8 cellular contexts compared by ENCODE assay signal in genomic region chr6:30814137-30815084, GRCh38.
A peak's percentile ranks its signal among the peaks of the same experiment; 100 is the strongest.
DNase-seq lines count a peak whose midpoint lies in the region; ATAC-seq, FAIRE-seq and TF ChIP-seq lines count a peak whose summit lies in the region.

No MANE protein-coding gene starts in this region.

- H4K5ac ChIP-seq in H1 (ENCODE audit: insufficient read length, low read depth, low read length): no peak overlapping the region

- H3K79me2 ChIP-seq in H1 (ENCODE audit: control insufficient read depth in 1 of 2, insufficient read depth in 2 of 2, low read length in 2 of 2): no peaks in the 10 kb centered on the region
- no peaks in the 10 kb centered on the region for H3K79me2 ChIP-seq in smooth muscle cell (ENCODE audit: low read depth)

- no peak overlapping the region for H3K56ac ChIP-seq in H1 (replicated peaks; ENCODE audit: insufficient read length, low read depth, low read length)

- CTCF ChIA-PET in H1 (lab: Charles Lee; ENCODE audit: partially characterized antibody): interaction anchor here (0.7 to 7.3 kb wide), 6 partner anchors 10 to 272 kb away, joined by 3 to 53 read pairs (median 4); no protein-coding TSS in a partner anchor

- no peak overlapping the region for H3K4ac ChIP-seq in H1 (replicated peaks; ENCODE audit: insufficient read length, low read depth, low read length)

- DNase-seq in HT-29 (ENCODE audit: low spot score): peak; percentile 77
- DNase-seq in H1 (ENCODE audit: low read depth in 1 of 2, low spot score in 2 of 2): no peak
- DNase-seq in smooth muscle cell (lab: John Stamatoyannopoulos, UW; ENCODE audit: unreplicated experiment): no peak
- DNase-seq in NCI-H2171 treated with DMSO at 0.1 percent for 48 hours (lab: John Stamatoyannopoulos, UW): no peak
- no peak for DNase-seq in HUDEP-2 (lab: John Stamatoyannopoulos, UW; ENCODE audit: unreplicated experiment in 76 of 76)

- H3K14ac ChIP-seq in H1 (ENCODE audit: insufficient read length): no peak overlapping the region

- H2BK5ac ChIP-seq in H1 (ENCODE audit: low read depth, low read length): no peak overlapping the region

- TF ChIP-seq CTCF in H1 (IDR thresholded peaks at IDR 0.05; ENCODE audit: control extremely low read depth in 1 of 3, insufficient read depth in 1 of 3, low read depth in 1 of 3, low read length in 3 of 3): no peak
- no peak for TF ChIP-seq CTCF in smooth muscle cell (IDR thresholded peaks at IDR 0.05; ENCODE audit: borderline replicate concordance, insufficient read depth, poor library complexity, severe bottlenecking)

- H3K27ac ChIP-seq in H1 (ENCODE audit: low read depth, low read length) (no peak overlapping the region), smooth muscle cell (ENCODE audit: low read depth) (peak overlapping the region; percentile 89)

- H3K18ac ChIP-seq in H1 (ENCODE audit: extremely low read depth, low read length): no peak overlapping the region

- POLR2A ChIA-PET in H1 (lab: Charles Lee; ENCODE audit: partially characterized antibody): no interaction called here

- no peak for TF ChIP-seq EP300 in H1 (IDR thresholded peaks at IDR 0.05; ENCODE audit: borderline replicate concordance in 1 of 2, low read depth in 2 of 2, low read length in 2 of 2)

- H3K9ac ChIP-seq in H1 (replicated peaks in 1 of 4; ENCODE audit: extremely low read depth in 1 of 4, low read depth in 3 of 4, low read length in 3 of 4): no peak overlapping the region
- H3K9ac ChIP-seq in smooth muscle cell (ENCODE audit: low read depth): peak overlapping the region; percentile 41

- 0 out of 2 replicates have a peak overlapping the region, but pooled peaks have one; percentile 46 for H2BK15ac ChIP-seq in H1 (ENCODE audit: low read length)

- H4K20me1 ChIP-seq in H1 (replicated peaks in 1 of 2; ENCODE audit: control insufficient read depth in 1 of 2, insufficient read depth in 2 of 2, low read length in 2 of 2): no peaks in the 10 kb centered on the region
- H4K20me1 ChIP-seq in smooth muscle cell (ENCODE audit: low read depth): no peaks in the 10 kb centered on the region

- H3F3A ChIP-seq in smooth muscle cell (ENCODE audit: low read depth): peaks cover 25% of the 10 kb centered on the region

- H3K4me1 ChIP-seq in H1 (replicated peaks in 1 of 4; ENCODE audit: control insufficient read depth in 3 of 4, insufficient read depth in 4 of 4, low read length in 3 of 4) (peaks cover 3 to 8% (median 5%) of the 10 kb centered on the region in 4 experiments; a peak in 6 of 7 replicates), smooth muscle cell (ENCODE audit: low read depth) (peaks cover 11% of the 10 kb centered on the region)

- FAIRE-seq in H1 (lab: Jason Lieb, UNC): no peak

- 93% methylated on average over 11 of the region's 11 CpGs; no CpG with 5 or more reads in 1 of the 2 experiments for WGBS in H1 (ENCODE audit: extremely low coverage in 1 of 2, insufficient coverage in 1 of 2, insufficient read length in 1 of 2, insufficient replicate concordance in 2 of 2, low coverage in 1 of 2, low lambda C conversion rate in 2 of 2, missing lambda C conversion rate in 1 of 2), 2 experiments
- 41% methylated on average over 11 of the region's 11 CpGs for WGBS in smooth muscle cell (ENCODE audit: low lambda C conversion rate)

- no peak overlapping the region for H4K91ac ChIP-seq in H1 (replicated peaks; ENCODE audit: insufficient read length, low read length)

- H3K4me3 ChIP-seq in H1 (ENCODE audit: extremely low read depth in 1 of 4, insufficient read depth in 2 of 4, low read depth in 3 of 4, low read length in 4 of 4) (no peak overlapping the region), smooth muscle cell (no peak overlapping the region)

- H3K4me2 ChIP-seq in H1 (ENCODE audit: insufficient read depth in 1 of 2, low read depth in 2 of 2, low read length in 2 of 2) (no peak overlapping the region), smooth muscle cell (peak overlapping the region; percentile 62)

- no peak for TF ChIP-seq RAD21 in H1 (IDR thresholded peaks at IDR 0.05 in 1 of 2, conservative IDR thresholded peaks at IDR 0.05 in 1 of 2; ENCODE audit: low read depth in 2 of 2, low read length in 2 of 2)

- H2BK12ac ChIP-seq in H1 (ENCODE audit: low read depth, low read length): peak overlapping the region; percentile 2; the same call in 1 of the 2 replicates

- H3K23me2 ChIP-seq in H1 (ENCODE audit: low read depth, low read length): 0 out of 2 replicates have a peak, but pooled peaks cover 3% of the 10 kb centered on the region

- no peaks in the 10 kb centered on the region for H3K79me1 ChIP-seq in H1 (ENCODE audit: low read depth, low read length)

- no peak overlapping the region for H4K8ac ChIP-seq in H1 (ENCODE audit: extremely low read depth, insufficient read depth, low read length)

- H2BK120ac ChIP-seq in H1 (replicated peaks; ENCODE audit: low read depth, low read length): no peak overlapping the region

- H2AFZ ChIP-seq in H1 (ENCODE audit: low read length): no peak overlapping the region
- H2AFZ ChIP-seq in smooth muscle cell (ENCODE audit: low read depth): no peak overlapping the region

- no peaks in the 10 kb centered on the region for H3K9me3 ChIP-seq in H1 (ENCODE audit: insufficient read depth in 2 of 2, low read depth in 1 of 2, low read length in 1 of 2)
- no peaks in the 10 kb centered on the region for H3K9me3 ChIP-seq in smooth muscle cell (replicated peaks; ENCODE audit: low read depth)

- H3K27me3 ChIP-seq in H1 (replicated peaks in 1 of 4; ENCODE audit: control insufficient read depth in 3 of 4, extremely low read depth in 1 of 4, insufficient read depth in 3 of 4, low read length in 3 of 4) (no peaks in the 10 kb centered on the region), smooth muscle cell (ENCODE audit: low read depth) (no peaks in the 10 kb centered on the region)

- ATAC-seq in activated CD4-positive, CD25-positive, alpha-beta regulatory T cell treated with anti-CD3 and anti-CD28 coated beads, Interleukin-2, amount 50 U/mL, for 24 hours: peak; percentile 16 to 33
- ATAC-seq in GM18861 (IDR thresholded peaks at IDR 0.05; ENCODE audit: unreplicated experiment) (no peak), GM21367 (IDR thresholded peaks at IDR 0.05; ENCODE audit: unreplicated experiment) (no peak)

- H2AK5ac ChIP-seq in H1 (ENCODE audit: low read depth, low read length): peak overlapping the region; percentile 90; the same call in 1 of the 2 replicates

- H2BK20ac ChIP-seq in H1 (ENCODE audit: low read length): no peak overlapping the region

- H3K36me3 ChIP-seq in H1 (ENCODE audit: control insufficient read depth in 2 of 4, insufficient read depth in 4 of 4, low read length in 3 of 4) (no peaks in the 10 kb centered on the region), smooth muscle cell (ENCODE audit: low read depth) (no peaks in the 10 kb centered on the region)

- H3K23ac ChIP-seq in H1 (ENCODE audit: insufficient read length): no peak overlapping the region

- no peak for TF ChIP-seq POLR2A in H1 (IDR thresholded peaks at IDR 0.05; ENCODE audit: control extremely low read depth in 1 of 2, low read depth in 2 of 2, low read length in 2 of 2)

TF ChIP-seq in H1, 55 proteins besides CTCF, POLR2A, EP300 and RAD21:
- TF ChIP-seq MAX (IDR thresholded peaks at IDR 0.05) (peak; percentile 21; the same call in 1 of the 2 replicates), E2F6 (IDR thresholded peaks at IDR 0.05) (no peak)
TF ChIP-seq in H1: peak in this region for 1.

Comparison
In these comparisons a context has a peak if more than half of its experiments do, and no peak if none do; other contexts are left out.
1. ATAC-seq: peak in activated CD4-positive, CD25-positive, alpha-beta regulatory T cell treated with anti-CD3 and anti-CD28 coated beads, Interleukin-2, amount 50 U/mL, for 24 hours (2 of 2); none in GM18861 (single experiment) and GM21367 (single experiment).